ENCODE assay signal across 8 cellular contexts in the genomic region with DNA sequence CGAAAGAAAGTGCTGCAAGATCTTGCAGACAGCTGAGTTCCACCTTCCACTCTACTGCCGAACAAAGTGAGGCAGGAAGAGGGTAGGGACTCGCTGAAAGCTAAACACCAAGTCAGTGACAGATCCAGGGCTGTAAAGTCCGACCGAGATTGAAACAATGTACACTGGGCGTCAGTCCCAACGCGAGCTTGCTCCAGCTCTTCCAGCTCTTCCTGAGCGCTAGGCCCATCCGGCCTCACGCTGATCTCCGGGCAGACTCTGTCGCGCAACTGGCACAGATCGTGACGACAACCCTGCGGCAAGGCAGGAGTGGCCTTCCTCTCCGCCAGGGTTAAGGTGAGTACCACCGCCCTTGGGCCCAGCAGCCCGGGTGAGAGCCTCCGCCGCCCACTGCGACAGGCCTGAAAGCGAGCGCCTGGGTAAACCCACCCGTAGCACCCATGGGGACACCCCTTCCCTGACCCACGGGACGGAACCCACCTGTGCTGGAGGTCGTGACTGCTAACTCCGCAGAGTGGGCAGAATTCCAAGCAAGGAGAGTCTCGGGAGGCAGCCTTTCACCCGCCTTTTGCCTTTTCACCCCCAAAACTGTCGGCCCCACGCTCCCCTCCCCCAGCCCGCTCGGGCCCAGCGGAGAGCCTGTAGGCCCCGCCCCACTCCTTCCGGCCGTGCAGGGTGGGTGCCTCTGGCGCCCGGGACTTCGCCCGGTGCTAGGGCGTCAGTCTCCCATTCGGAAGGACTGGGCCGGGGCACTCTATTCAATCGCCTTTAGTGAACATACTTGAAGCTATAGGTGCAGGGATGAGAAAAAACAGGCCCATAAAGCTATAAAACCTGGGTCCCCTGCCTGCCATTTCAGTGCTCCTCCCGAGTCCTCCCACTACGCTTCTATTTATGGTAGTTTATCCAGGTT. TPM values are rescaled to one million over a fixed set of nuclear protein-coding genes. Genes with fewer than 3 reads are reported as not detected.
A peak's percentile ranks its signal among the peaks of the same experiment; 100 is the strongest.
DNase-seq lines count a peak whose midpoint lies in the region; ATAC-seq, FAIRE-seq and TF ChIP-seq lines count a peak whose summit lies in the region.

A gene (plus strand): TSS at position 275 of the 913 bp plus-strand sequence.
A gene with protein sequence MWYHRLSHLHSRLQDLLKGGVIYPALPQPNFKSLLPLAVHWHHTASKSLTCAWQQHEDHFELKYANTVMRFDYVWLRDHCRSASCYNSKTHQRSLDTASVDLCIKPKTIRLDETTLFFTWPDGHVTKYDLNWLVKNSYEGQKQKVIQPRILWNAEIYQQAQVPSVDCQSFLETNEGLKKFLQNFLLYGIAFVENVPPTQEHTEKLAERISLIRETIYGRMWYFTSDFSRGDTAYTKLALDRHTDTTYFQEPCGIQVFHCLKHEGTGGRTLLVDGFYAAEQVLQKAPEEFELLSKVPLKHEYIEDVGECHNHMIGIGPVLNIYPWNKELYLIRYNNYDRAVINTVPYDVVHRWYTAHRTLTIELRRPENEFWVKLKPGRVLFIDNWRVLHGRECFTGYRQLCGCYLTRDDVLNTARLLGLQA (minus strand): TSS at position 641 of the 913 bp plus-strand sequence. CDS start 67,676 bp downstream, outside the sequence.

- H3K9me3 Mint-ChIP-seq in astrocyte (ENCODE audit: unreplicated experiment) = peaks cover 1% of the 10 kb centered on the region

- H3K36me3 Mint-ChIP-seq in astrocyte (ENCODE audit: low read depth, unreplicated experiment) = no peaks in the 10 kb centered on the region

- no peaks in the 10 kb centered on the region for H3K36me3 ChIP-seq in astrocyte (ENCODE audit: insufficient read depth, low read length)
- H3K36me3 ChIP-seq in hepatocyte (replicated peaks; ENCODE audit: insufficient read depth, low read depth) = no peaks in the 10 kb centered on the region
- no peaks in the 10 kb centered on the region for H3K36me3 ChIP-seq in rectal smooth muscle tissue (ENCODE audit: control insufficient read depth, insufficient read depth, low read length)

- FAIRE-seq in astrocyte (lab: Jason Lieb, UNC) = no peak

- H4K20me1 ChIP-seq in astrocyte (ENCODE audit: insufficient read depth, low read length) (no peaks in the 10 kb centered on the region), hepatocyte (ENCODE audit: insufficient read depth, poor library complexity, severe bottlenecking) (no peaks in the 10 kb centered on the region)

- no peak for TF ChIP-seq CTCF in GM12875 (IDR thresholded peaks at IDR 0.05; ENCODE audit: borderline replicate concordance, insufficient read depth, low read depth, low read length)
- TF ChIP-seq CTCF in astrocyte (IDR thresholded peaks at IDR 0.05; ENCODE audit: insufficient read depth, low read depth, low read length) = no peak
- no peak for TF ChIP-seq CTCF in hepatocyte (IDR thresholded peaks at IDR 0.05; ENCODE audit: poor library complexity)

- ATAC-seq in HG02610 (IDR thresholded peaks at IDR 0.05; ENCODE audit: unreplicated experiment) = peak; percentile 91

- peak within 1 kb of the TSS; percentile 94 for H2AFZ ChIP-seq in astrocyte (ENCODE audit: low read depth, low read length)
- peak within 1 kb of the TSS; percentile 77 for H2AFZ ChIP-seq in hepatocyte

- peaks cover 38% of the 10 kb centered on the region for H3K79me2 ChIP-seq in astrocyte (ENCODE audit: insufficient read depth, low read length)
- H3K79me2 ChIP-seq in hepatocyte = peaks cover 38% of the 10 kb centered on the region

- no peaks in the 10 kb centered on the region for H3K4me1 ChIP-seq in astrocyte (ENCODE audit: insufficient read depth, low read length)
- no peaks in the 10 kb centered on the region for H3K4me1 ChIP-seq in hepatocyte (ENCODE audit: insufficient read depth)
- H3K4me1 ChIP-seq in rectal smooth muscle tissue (ENCODE audit: control insufficient read depth, insufficient read depth, low read length) = no peaks in the 10 kb centered on the region

- H3K4me3 ChIP-seq in GM12875 (ENCODE audit: low read depth, low read length) = peak within 1 kb of the TSS; percentile 88
- H3K4me3 ChIP-seq in astrocyte (ENCODE audit: insufficient read depth, low read depth, low read length) = peak within 1 kb of the TSS; percentile 85
- peak within 1 kb of the TSS; percentile 88 for H3K4me3 ChIP-seq in hepatocyte
- peak within 1 kb of the TSS; percentile 77 for H3K4me3 ChIP-seq in rectal smooth muscle tissue (ENCODE audit: low read length)

- H3K4me2 ChIP-seq in astrocyte (ENCODE audit: low read length) = peak within 1 kb of the TSS; percentile 92
- peak within 1 kb of the TSS; percentile 80 for H3K4me2 ChIP-seq in hepatocyte

- H3K27ac Mint-ChIP-seq in astrocyte (ENCODE audit: unreplicated experiment) = peak within 1 kb of the TSS; percentile 64

- H3K9ac ChIP-seq in astrocyte (ENCODE audit: low read length) (peak within 1 kb of the TSS; percentile 96), rectal smooth muscle tissue (ENCODE audit: low read length) (peak within 1 kb of the TSS; percentile 46)

- H3K9me2 ChIP-seq in hepatocyte (replicated peaks; ENCODE audit: insufficient read depth) = no peaks in the 10 kb centered on the region

- DNase-seq in NCI-H1092 treated with DMSO at 0.1 percent for 48 hours (lab: John Stamatoyannopoulos, UW) = peak; percentile 52
- peak; percentile 18 for DNase-seq in T-helper 22 cell (ENCODE audit: low read depth)
- DNase-seq in astrocyte (ENCODE audit: low read depth) = peak; percentile 46
- peak; percentile 80 for DNase-seq in hepatocyte (ENCODE audit: low spot score)
- DNase-seq in GOT3 (lab: John Stamatoyannopoulos, UW) = no peak

- H3K27me3 ChIP-seq in astrocyte (ENCODE audit: insufficient read depth, low read length) (no peaks in the 10 kb centered on the region), hepatocyte (no peaks in the 10 kb centered on the region), rectal smooth muscle tissue (ENCODE audit: control insufficient read depth, insufficient read depth, low read length) (no peaks in the 10 kb centered on the region)

- peak within 1 kb of the TSS; percentile 95 for H3K4me3 Mint-ChIP-seq in astrocyte (ENCODE audit: unreplicated experiment)

- WGBS in hepatocyte (ENCODE audit: low lambda C conversion rate, missing lambda C conversion rate) = 46% methylated on average over 46 of the region's 50 CpGs

- H3K27ac ChIP-seq in astrocyte (ENCODE audit: low read depth, low read length) (peak within 1 kb of the TSS; percentile 84), hepatocyte (peak within 1 kb of the TSS; percentile 99), rectal smooth muscle tissue (ENCODE audit: low read depth, low read length) (peak within 1 kb of the TSS; percentile 74)

- H3K27me3 Mint-ChIP-seq in astrocyte (ENCODE audit: low read depth, unreplicated experiment) = no peaks in the 10 kb centered on the region

- H3K4me1 Mint-ChIP-seq in astrocyte (ENCODE audit: low read depth, unreplicated experiment) = no peaks in the 10 kb centered on the region

- no peaks in the 10 kb centered on the region for H3K9me3 ChIP-seq in astrocyte (ENCODE audit: insufficient read depth, low read depth, low read length)
- no peaks in the 10 kb centered on the region for H3K9me3 ChIP-seq in hepatocyte (ENCODE audit: low read depth)

RNA-seq across cellular contexts. Expression of the first gene that starts in this region (rescaled TPM):
- total RNA-seq in astrocyte (0.93 and 1.0 TPM in 2 replicates), hepatocyte (1.5 and 1.9 TPM in 2 replicates)
- 0.41 and 0.65 TPM in 2 replicates for polyA plus RNA-seq in hepatocyte

RNA-seq across cellular contexts. Expression of the second gene that starts in this region (rescaled TPM):
- total RNA-seq in astrocyte (10.1 and 10.3 TPM in 2 replicates), hepatocyte (19.5 and 25.6 TPM in 2 replicates)
- polyA plus RNA-seq in hepatocyte = 12.3 and 15.3 TPM in 2 replicates
